ENCODE assay signal across 19 cellular contexts in genomic region chr4:41712413-41712812, GRCh38. TPM values are rescaled to one million over a fixed set of nuclear protein-coding genes. Genes with fewer than 3 reads are reported as not detected.
DNase-seq lines count a peak whose midpoint lies in the region; ATAC-seq, FAIRE-seq and TF ChIP-seq lines count a peak whose summit lies in the region.
"Had no signal": no experiment of that assay in that cellular context is flagged by ENCODE, and none has a peak within 500 bp of the region (broad histone marks: within the 10 kb centered on the region; RNA-seq: fewer than 3 reads in every experiment).

No MANE protein-coding gene starts in this region.

- 65% methylated on average over 3 of the region's 3 CpGs for WGBS in suprapubic skin

- H3K27ac ChIP-seq in suprapubic skin, result no peak overlapping the region
- H3K27ac ChIP-seq: 22Rv1, BLaER1, GM23248 had no signal

- ATAC-seq in HG02678 (IDR thresholded peaks at IDR 0.05; ENCODE audit: unreplicated experiment) (no peak), HG02973 (IDR thresholded peaks at IDR 0.05; ENCODE audit: unreplicated experiment) (no peak)
- ATAC-seq: GM12878, HCT116 had no signal

- no peaks in the 10 kb centered on the region for H3K4me1 ChIP-seq in suprapubic skin
- H3K4me1 ChIP-seq: BLaER1 had no signal

- no peak for FAIRE-seq in bronchial epithelial cell (lab: Jason Lieb, UNC)
- FAIRE-seq: GM12878, GM18507, H54 had no signal

- DNase-seq in DMS53 (lab: John Stamatoyannopoulos, UW) (peak; percentile 14), DMS53 treated with DMSO at 0.1 percent for 48 hours (lab: John Stamatoyannopoulos, UW; ENCODE audit: unreplicated experiment) (no peak), NCI-H226 (peak; percentile 48), bronchial epithelial cell (ENCODE audit: low read depth) (peak; percentile 60), suprapubic skin (ENCODE audit: low spot score in 2 of 2) (no peak)
- DNase-seq: AML-193; Caco-2; CD8-positive, alpha-beta memory T cell; GM23248 had no signal

- TF ChIP-seq EP300 in suprapubic skin (IDR thresholded peaks at IDR 0.05), result no peak

- H3K27me3 ChIP-seq in bronchial epithelial cell (ENCODE audit: control insufficient read depth, insufficient read depth, low read length) (no peaks in the 10 kb centered on the region), suprapubic skin (peaks cover 13% of the 10 kb centered on the region)
- H3K27me3 ChIP-seq: BLaER1 had no signal

- TF ChIP-seq CTCF in bronchial epithelial cell (IDR thresholded peaks at IDR 0.05; ENCODE audit: insufficient read depth, low read length, severe bottlenecking), result no peak
- TF ChIP-seq CTCF in suprapubic skin (IDR thresholded peaks at IDR 0.05), result no peak

- H3K4me3 ChIP-seq in bronchial epithelial cell (ENCODE audit: low read depth, low read length), result no peak overlapping the region
- H3K4me3 ChIP-seq in suprapubic skin, result no peak overlapping the region
- H3K4me3 ChIP-seq: BLaER1, GM12878, GM23248 had no signal

- no peak for TF ChIP-seq POLR2A in suprapubic skin (IDR thresholded peaks at IDR 0.05)

- H3K36me3 ChIP-seq in bronchial epithelial cell (ENCODE audit: control insufficient read depth, insufficient read depth, low read length) (no peaks in the 10 kb centered on the region), suprapubic skin (no peaks in the 10 kb centered on the region)
- H3K36me3 ChIP-seq: BLaER1 had no signal

- H3K9me3 ChIP-seq in suprapubic skin, result no peaks in the 10 kb centered on the region
- H3K9me3 ChIP-seq: BLaER1, Caco-2 had no signal

RNA-seq across cellular contexts. Expression of gene PHOX2B, which starts 36.1 kb away (rescaled TPM):
- total RNA-seq in bronchial epithelial cell (not detected in 2 replicates), suprapubic skin (not detected)
- total RNA-seq: Caco-2; CD8-positive, alpha-beta memory T cell; Daoy; G401; GM12878; GM23248 had no signal

Comparison
In these comparisons a context has a peak if more than half of its experiments do, and no peak if none do; other contexts are left out.
1. DNase-seq: peak in DMS53 (single experiment), NCI-H226 (single experiment) and bronchial epithelial cell (single experiment); none in DMS53 treated with DMSO at 0.1 percent for 48 hours (single experiment) and suprapubic skin (0 of 2).